Comparison of ENCODE assay signal across 1 cellular context in genomic region chr6:35428421-35429149, GRCh38.
A peak's percentile ranks its signal among the peaks of the same experiment; 100 is the strongest.
TF ChIP-seq lines count a peak whose summit lies in the region.

No MANE protein-coding gene starts in this region.

TF ChIP-seq in HepG2, 621 proteins besides CTCF, POLR2A, EP300 and RAD21 (continues in another document):
- TF ChIP-seq ZBTB39 (CRISPR knock-in tag; IDR thresholded peaks at IDR 0.05) (peak; percentile 97), CBX5 (CRISPR knock-in tag; IDR thresholded peaks at IDR 0.05; ENCODE audit: borderline replicate concordance) (peak; percentile 50; the same call in 1 of the 2 replicates), ZNF207 (IDR thresholded peaks at IDR 0.05; ENCODE audit: borderline replicate concordance) (no peak), ZNF382 (CRISPR knock-in tag; IDR thresholded peaks at IDR 0.05; ENCODE audit: borderline replicate concordance) (no peak), HIVEP1 (CRISPR knock-in tag; IDR thresholded peaks at IDR 0.05) (0 out of 2 replicates have a peak, but pooled peaks have one; percentile 14), MEF2D (CRISPR knock-in tag; IDR thresholded peaks at IDR 0.05) (peak; percentile 66; the same call in 1 of the 2 replicates), FOXA1 (IDR thresholded peaks at IDR 0.05) (no peak; the same call in 1 of the 2 replicates), FOXA1 (CRISPR knock-in tag; IDR thresholded peaks at IDR 0.05) (peak; percentile 67), ZNF569 (CRISPR knock-in tag; IDR thresholded peaks at IDR 0.05; ENCODE audit: borderline replicate concordance) (no peak), ARID3A (IDR thresholded peaks at IDR 0.05; ENCODE audit: low read depth, low read length) (peak; percentile 88), ZNF264 (CRISPR knock-in tag; IDR thresholded peaks at IDR 0.05) (no peak; the same call in 1 of the 2 replicates), STAG1 (CRISPR knock-in tag; IDR thresholded peaks at IDR 0.05) (peak; percentile 14; the same call in 1 of the 2 replicates), TEAD3 (CRISPR knock-in tag; optimal IDR thresholded peaks at IDR 0.05; ENCODE audit: borderline replicate concordance) (peak; percentile 54), MIXL1 (CRISPR knock-in tag; IDR thresholded peaks at IDR 0.05) (0 out of 2 replicates have a peak, but pooled peaks have one; percentile 48), ZBTB33 (CRISPR knock-in tag; IDR thresholded peaks at IDR 0.05) (0 out of 2 replicates have a peak, but pooled peaks have one; percentile 35), KAT8 (CRISPR knock-in tag; IDR thresholded peaks at IDR 0.05) (peak; percentile 65; the same call in 1 of the 2 replicates), ZNF275 (CRISPR knock-in tag; IDR thresholded peaks at IDR 0.05; ENCODE audit: borderline replicate concordance) (0 out of 2 replicates have a peak, but pooled peaks have one; percentile 7), ELF4 (CRISPR knock-in tag; IDR thresholded peaks at IDR 0.05; ENCODE audit: borderline replicate concordance) (no peak), ZNF160 (CRISPR knock-in tag; IDR thresholded peaks at IDR 0.05) (no peak), ZNF329 (CRISPR knock-in tag; IDR thresholded peaks at IDR 0.05; ENCODE audit: low read depth) (no peak), ZNF44 (CRISPR knock-in tag; IDR thresholded peaks at IDR 0.05) (0 out of 2 replicates have a peak, but pooled peaks have one; percentile 35), ZNF230 (CRISPR knock-in tag; IDR thresholded peaks at IDR 0.05) (peak; percentile 74; the same call in 1 of the 2 replicates), ELK4 (CRISPR knock-in tag; IDR thresholded peaks at IDR 0.05; ENCODE audit: borderline replicate concordance) (no peak), ZNF367 (CRISPR knock-in tag; IDR thresholded peaks at IDR 0.05; ENCODE audit: borderline replicate concordance) (0 out of 2 replicates have a peak, but pooled peaks have one; percentile 17), TMF1 (CRISPR knock-in tag; IDR thresholded peaks at IDR 0.05; ENCODE audit: low read depth) (peak; percentile 36; the same call in 1 of the 2 replicates), AHDC1 (CRISPR knock-in tag; IDR thresholded peaks at IDR 0.05; ENCODE audit: borderline replicate concordance) (peak; percentile 81; the same call in 1 of the 2 replicates), SSRP1 (CRISPR knock-in tag; IDR thresholded peaks at IDR 0.05) (no peak), GMEB2 (CRISPR knock-in tag; IDR thresholded peaks at IDR 0.05; ENCODE audit: low read depth) (no peak), ZNF580 (CRISPR knock-in tag; IDR thresholded peaks at IDR 0.05; ENCODE audit: borderline replicate concordance, low read depth) (0 out of 2 replicates have a peak, but pooled peaks have one; percentile 53), ZNF274 (CRISPR knock-in tag; IDR thresholded peaks at IDR 0.05) (0 out of 2 replicates have a peak, but pooled peaks have one; percentile 18), PHF20 (CRISPR knock-in tag; IDR thresholded peaks at IDR 0.05) (no peak), GMEB1 (CRISPR knock-in tag; IDR thresholded peaks at IDR 0.05; ENCODE audit: borderline replicate concordance) (peak; percentile 49; the same call in 1 of the 2 replicates), HMGXB4 (CRISPR knock-in tag; IDR thresholded peaks at IDR 0.05; ENCODE audit: borderline replicate concordance in 1 of 2, low read depth in 1 of 2) (no peak), TBX2 (CRISPR knock-in tag; IDR thresholded peaks at IDR 0.05; ENCODE audit: borderline replicate concordance) (peak; percentile 81), ZNF3 (CRISPR knock-in tag; IDR thresholded peaks at IDR 0.05) (no peak), ZNF776 (CRISPR knock-in tag; IDR thresholded peaks at IDR 0.05) (no peak), HNF4A (CRISPR knock-in tag; IDR thresholded peaks at IDR 0.05) (0 out of 2 replicates have a peak, but pooled peaks have one; percentile 21)
